In the genomic region with DNA sequence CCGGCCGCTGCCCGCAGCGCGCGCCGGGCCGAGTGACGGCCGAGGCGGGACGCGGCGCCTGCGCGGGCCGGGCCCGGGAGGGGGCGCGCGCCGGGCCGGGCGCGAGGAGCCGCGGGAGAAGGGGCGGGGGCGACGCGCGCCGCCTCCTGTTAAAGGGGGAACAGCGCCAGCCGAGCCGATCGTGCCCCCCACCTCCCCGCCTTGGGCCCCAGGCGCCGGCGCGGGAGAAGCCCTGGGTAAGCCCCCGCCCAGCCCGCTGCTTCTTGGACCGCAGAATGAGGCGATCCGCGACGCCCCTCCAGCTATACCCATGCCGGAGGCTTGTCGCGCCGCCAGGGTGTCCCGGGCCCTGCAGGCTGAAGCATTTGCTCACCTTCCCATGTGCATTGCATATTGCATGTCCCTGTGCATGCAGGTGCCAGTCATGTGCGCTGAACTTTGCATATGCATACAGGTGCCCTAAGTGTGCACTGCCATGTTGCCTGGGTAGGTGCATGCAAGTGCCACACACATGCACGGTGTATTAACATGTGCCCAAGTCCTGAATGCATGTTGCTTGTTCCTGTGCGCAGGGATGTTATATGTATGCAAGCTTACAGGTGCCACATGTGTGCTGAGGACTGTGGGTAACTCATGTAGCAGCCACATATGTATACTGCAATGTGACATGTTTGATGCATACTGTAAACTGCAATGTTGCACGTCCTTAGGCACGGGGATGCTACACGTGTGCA, we compare ENCODE assay signal across 8 cellular contexts. TPM values are rescaled to one million over a fixed set of nuclear protein-coding genes. Genes with fewer than 3 reads are reported as not detected.
A peak's percentile ranks its signal among the peaks of the same experiment; 100 is the strongest.
DNase-seq lines count a peak whose midpoint lies in the region; ATAC-seq, FAIRE-seq and TF ChIP-seq lines count a peak whose summit lies in the region.

A gene with protein sequence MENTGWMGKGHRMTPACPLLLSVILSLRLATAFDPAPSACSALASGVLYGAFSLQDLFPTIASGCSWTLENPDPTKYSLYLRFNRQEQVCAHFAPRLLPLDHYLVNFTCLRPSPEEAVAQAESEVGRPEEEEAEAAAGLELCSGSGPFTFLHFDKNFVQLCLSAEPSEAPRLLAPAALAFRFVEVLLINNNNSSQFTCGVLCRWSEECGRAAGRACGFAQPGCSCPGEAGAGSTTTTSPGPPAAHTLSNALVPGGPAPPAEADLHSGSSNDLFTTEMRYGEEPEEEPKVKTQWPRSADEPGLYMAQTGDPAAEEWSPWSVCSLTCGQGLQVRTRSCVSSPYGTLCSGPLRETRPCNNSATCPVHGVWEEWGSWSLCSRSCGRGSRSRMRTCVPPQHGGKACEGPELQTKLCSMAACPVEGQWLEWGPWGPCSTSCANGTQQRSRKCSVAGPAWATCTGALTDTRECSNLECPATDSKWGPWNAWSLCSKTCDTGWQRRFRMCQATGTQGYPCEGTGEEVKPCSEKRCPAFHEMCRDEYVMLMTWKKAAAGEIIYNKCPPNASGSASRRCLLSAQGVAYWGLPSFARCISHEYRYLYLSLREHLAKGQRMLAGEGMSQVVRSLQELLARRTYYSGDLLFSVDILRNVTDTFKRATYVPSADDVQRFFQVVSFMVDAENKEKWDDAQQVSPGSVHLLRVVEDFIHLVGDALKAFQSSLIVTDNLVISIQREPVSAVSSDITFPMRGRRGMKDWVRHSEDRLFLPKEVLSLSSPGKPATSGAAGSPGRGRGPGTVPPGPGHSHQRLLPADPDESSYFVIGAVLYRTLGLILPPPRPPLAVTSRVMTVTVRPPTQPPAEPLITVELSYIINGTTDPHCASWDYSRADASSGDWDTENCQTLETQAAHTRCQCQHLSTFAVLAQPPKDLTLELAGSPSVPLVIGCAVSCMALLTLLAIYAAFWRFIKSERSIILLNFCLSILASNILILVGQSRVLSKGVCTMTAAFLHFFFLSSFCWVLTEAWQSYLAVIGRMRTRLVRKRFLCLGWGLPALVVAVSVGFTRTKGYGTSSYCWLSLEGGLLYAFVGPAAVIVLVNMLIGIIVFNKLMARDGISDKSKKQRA (N-terminal part only) (minus strand): TSS at position 34 of the 734 bp plus-strand sequence. CDS start 7,119 bp downstream, outside the sequence.

- no peaks in the 10 kb centered on the region for H3K9me3 ChIP-seq in fibroblast of lung (ENCODE audit: control insufficient read depth, insufficient read depth, low read depth, low read length)

- intact Hi-C loops in CD14-positive monocyte (cut with micrococcal nuclease) (no loop called here), activated B cell treated with CpG ODN at 0.5 μM for 24 hours (cut with micrococcal nuclease) (loop anchor here (1.0 to 5.0 kb wide), 2 partner anchors 8 to 173 kb away; a partner anchor contains a TSS)

- ATAC-seq in activated B cell treated with CpG ODN at 0.5 μM for 24 hours (ENCODE audit: low read depth) (peak; percentile 32), HG03439 (IDR thresholded peaks at IDR 0.05; ENCODE audit: unreplicated experiment) (no peak), esophagus mucosa (no peak), HG02678 (IDR thresholded peaks at IDR 0.05; ENCODE audit: unreplicated experiment) (no peak)

- H3K27me3 Mint-ChIP-seq in CD14-positive monocyte (ENCODE audit: low read depth in 3 of 3) (peaks cover 73 to 93% (median 88%) of the 10 kb centered on the region in 3 donors), activated B cell treated with CpG ODN at 0.5 μM for 24 hours (peaks cover 3% of the 10 kb centered on the region), osteocyte (ENCODE audit: unreplicated experiment) (peaks cover 4% of the 10 kb centered on the region)

- POLR2A ChIA-PET in activated B cell treated with CpG ODN at 0.5 μM for 24 hours (lab: Charles Lee): interaction anchor here (0.6 to 4.3 kb wide), 3 partner anchors 20 to 208 kb away, joined by 4 to 27 read pairs (median 4); no protein-coding TSS in a partner anchor

- H2AFZ ChIP-seq in fibroblast of lung (ENCODE audit: low read length): no peak within 1 kb of the TSS

- H3K27ac ChIP-seq in fibroblast of lung (ENCODE audit: insufficient read depth, low read length): no peak within 1 kb of the TSS

- TF ChIP-seq CTCF in CD14-positive monocyte (IDR thresholded peaks at IDR 0.05) (no peak), activated B cell treated with CpG ODN at 0.5 μM for 24 hours (IDR thresholded peaks at IDR 0.05) (no peak), fibroblast of lung (conservative IDR thresholded peaks at IDR 0.05 in 1 of 2, IDR thresholded peaks at IDR 0.05 in 1 of 2; ENCODE audit: low read depth in 1 of 2, low read length in 2 of 2) (no peak), osteocyte (IDR thresholded peaks at IDR 0.05) (peak; percentile 10)

- peaks cover 5 to 9% of the 10 kb centered on the region in 2 donors for H3K36me3 Mint-ChIP-seq in CD14-positive monocyte
- no peaks in the 10 kb centered on the region for H3K36me3 Mint-ChIP-seq in activated B cell treated with CpG ODN at 0.5 μM for 24 hours (ENCODE audit: low read depth)
- H3K36me3 Mint-ChIP-seq in osteocyte (ENCODE audit: unreplicated experiment): no peaks in the 10 kb centered on the region

- H3K4me3 ChIP-seq in fibroblast of lung (replicated peaks in 1 of 4; ENCODE audit: control extremely low read depth in 1 of 4, insufficient read depth in 1 of 4, low read depth in 3 of 4, low read length in 4 of 4): peak within 1 kb of the TSS; percentile 49 to 67 (median 64)

- H3K9ac ChIP-seq in fibroblast of lung (ENCODE audit: insufficient read depth, low read length): no peak within 1 kb of the TSS

- H3K27ac Mint-ChIP-seq in CD14-positive monocyte: peak within 1 kb of the TSS in 1 of 7 donors; percentile 70
- H3K27ac Mint-ChIP-seq in activated B cell treated with CpG ODN at 0.5 μM for 24 hours: no peak within 1 kb of the TSS
- H3K27ac Mint-ChIP-seq in osteocyte (ENCODE audit: unreplicated experiment): no peak within 1 kb of the TSS

- H3K4me2 ChIP-seq in fibroblast of lung (ENCODE audit: extremely low read depth, insufficient read depth, low read length): peak within 1 kb of the TSS; percentile 92

- DNase-seq in CD14-positive monocyte (ENCODE audit: low spot score): no peak
- no peak for DNase-seq in HTR-8/SVneo (ENCODE audit: insufficient read length, low spot score)
- peak; percentile 46 for DNase-seq in activated B cell treated with CpG ODN at 0.5 μM for 24 hours
- DNase-seq in fibroblast of lung (ENCODE audit: low read depth in 2 of 2): no peak
- no peak for DNase-seq in osteocyte (ENCODE audit: extremely low spot score, unreplicated experiment)

- FAIRE-seq in HTR-8/SVneo (lab: Jason Lieb, UNC): peak; percentile 60

- no peaks in the 10 kb centered on the region for H4K20me1 ChIP-seq in fibroblast of lung (ENCODE audit: control insufficient read depth, extremely low read depth, insufficient read depth, low read length)

- peaks cover 29% of the 10 kb centered on the region for H3K4me1 Mint-ChIP-seq in CD14-positive monocyte
- peaks cover 45% of the 10 kb centered on the region for H3K4me1 Mint-ChIP-seq in activated B cell treated with CpG ODN at 0.5 μM for 24 hours
- H3K4me1 Mint-ChIP-seq in osteocyte (ENCODE audit: unreplicated experiment): peaks cover 23% of the 10 kb centered on the region

- peaks cover 21% of the 10 kb centered on the region for H3K4me1 ChIP-seq in fibroblast of lung (ENCODE audit: control insufficient read depth, extremely low read depth, insufficient read depth, low read length)

- CTCF ChIA-PET in activated B cell treated with CpG ODN at 0.5 μM for 24 hours (lab: Charles Lee): interaction anchor here (1.0 to 4.7 kb wide), 5 partner anchors 14 to 199 kb away, joined by 3 to 68 read pairs (median 5); no protein-coding TSS in a partner anchor

- peaks cover 2% of the 10 kb centered on the region for H3K27me3 ChIP-seq in fibroblast of lung (ENCODE audit: control insufficient read depth, insufficient read depth, low read length)

- no peaks in the 10 kb centered on the region for H3K36me3 ChIP-seq in fibroblast of lung (ENCODE audit: control insufficient read depth, insufficient read depth, low read length)

- H3K4me3 Mint-ChIP-seq in CD14-positive monocyte (peak within 1 kb of the TSS; percentile 70 to 81), activated B cell treated with CpG ODN at 0.5 μM for 24 hours (peak within 1 kb of the TSS; percentile 80), osteocyte (ENCODE audit: unreplicated experiment) (peak within 1 kb of the TSS; percentile 74)

- H3K79me2 ChIP-seq in fibroblast of lung (ENCODE audit: control insufficient read depth, insufficient read depth, low read length): no peaks in the 10 kb centered on the region

- peaks cover 0 to 15% (median 7%) of the 10 kb centered on the region in 7 donors for H3K9me3 Mint-ChIP-seq in CD14-positive monocyte
- no peaks in the 10 kb centered on the region for H3K9me3 Mint-ChIP-seq in activated B cell treated with CpG ODN at 0.5 μM for 24 hours
- H3K9me3 Mint-ChIP-seq in osteocyte (ENCODE audit: unreplicated experiment): no peaks in the 10 kb centered on the region

RNA-seq across cellular contexts. Expression of the gene that starts here (rescaled TPM):
- polyA plus RNA-seq in CD14-positive monocyte (not detected), fibroblast of lung (4.4 and 4.8 TPM in 2 replicates)
- total RNA-seq in activated B cell treated with CpG ODN at 0.5 μM for 24 hours (6.3 and 6.5 TPM in 2 replicates), fibroblast of lung (7.4 and 10.4 TPM in 2 replicates), osteocyte (8.2 and 8.4 TPM in 2 replicates), esophagus mucosa (0.24 TPM)
- polyA plus RNA-seq in fibroblast of lung (2012): 9.7 and 10.0 TPM in 2 replicates
- polyA minus RNA-seq in fibroblast of lung (ENCODE audit: low replicate concordance): 12.0 and 13.2 TPM in 2 replicates
